Comparison of ENCODE assay signal across 22 cellular contexts in the genomic region with DNA sequence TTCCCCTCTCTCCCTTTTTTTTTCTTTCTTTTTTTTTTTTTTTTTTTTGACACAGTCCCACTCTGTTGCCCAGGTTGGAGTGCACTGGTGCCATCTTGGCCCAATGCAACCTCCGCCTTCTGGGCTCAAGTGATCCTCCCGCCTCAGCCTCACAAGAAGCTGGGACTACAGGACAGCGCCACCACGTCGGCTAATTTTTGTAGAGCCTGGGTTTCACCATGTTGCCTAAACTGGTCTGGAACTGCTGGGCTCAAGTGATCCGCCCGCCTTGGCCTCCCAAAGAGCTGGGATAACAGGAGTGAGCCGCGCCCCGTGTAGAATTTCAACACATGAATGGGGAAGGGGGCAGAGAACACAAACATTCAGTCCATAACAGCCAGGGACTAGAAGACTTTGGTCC.
"Had no signal": no experiment of that assay in that cellular context is flagged by ENCODE, and none has a peak within 500 bp of the region (broad histone marks: within the 10 kb centered on the region; RNA-seq: fewer than 3 reads in every experiment).

No MANE protein-coding gene starts in this region.

- H3K9me3 ChIP-seq: esophagus squamous epithelium, gastrocnemius medialis, heart right ventricle, left lung, lower lobe of right lung, mucosa of descending colon had no signal

- H3K4me3 Mint-ChIP-seq: mesothelial cell of epicardium had no signal

- DNase-seq: dermis blood vessel endothelial cell; dorsolateral prefrontal cortex; effector CD4-positive, alpha-beta T cell; effector memory CD4-positive, alpha-beta T cell; erythroblast; esophagus squamous epithelium; foreskin fibroblast; foreskin melanocyte; gastrocnemius medialis; glutamatergic neuron; head of caudate nucleus; heart right ventricle; hippocampal formation; left cardiac atrium; left lung; left ventricle myocardium superior; lower lobe of right lung; mesenchymal stem cell; mucosa of descending colon; naive B cell had no signal

- H3K9me3 Mint-ChIP-seq: mesothelial cell of epicardium, naive B cell had no signal

- H3K36me3 Mint-ChIP-seq: mesothelial cell of epicardium had no signal

- H3K27me3 Mint-ChIP-seq: naive B cell had no signal

- H3K27ac Mint-ChIP-seq: mesothelial cell of epicardium, naive B cell had no signal

- H3K27ac ChIP-seq: coronary artery, esophagus squamous epithelium, gastrocnemius medialis, heart right ventricle, left lung, lower lobe of right lung had no signal

- H3K27me3 ChIP-seq: dorsolateral prefrontal cortex, esophagus squamous epithelium, gastrocnemius medialis, heart right ventricle, left lung had no signal
